ENCODE assay signal across 15 cellular contexts in the genomic region with DNA sequence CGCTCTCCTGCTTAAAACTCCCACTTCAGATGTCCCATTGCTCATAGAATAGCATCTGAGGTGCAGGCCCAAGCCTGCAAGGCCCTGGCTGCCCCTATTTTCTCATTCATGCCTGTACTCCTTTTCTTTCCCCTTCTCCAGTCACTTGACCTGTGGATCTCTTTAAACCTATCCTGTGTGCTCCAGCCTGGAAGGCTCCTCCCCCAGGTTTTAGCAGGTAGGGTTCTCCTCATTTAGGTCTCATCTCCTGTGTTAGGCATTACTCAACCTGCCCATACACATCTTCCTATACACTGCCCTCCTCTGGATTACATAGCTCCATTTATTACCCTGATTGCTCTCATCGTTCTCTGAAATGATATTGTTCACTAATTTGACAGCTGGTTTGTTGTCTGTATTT.
A peak's percentile ranks its signal among the peaks of the same experiment; 100 is the strongest.
DNase-seq lines count a peak whose midpoint lies in the region; TF ChIP-seq lines count a peak whose summit lies in the region.
"Had no signal": no experiment of that assay in that cellular context is flagged by ENCODE, and none has a peak within 500 bp of the region (broad histone marks: within the 10 kb centered on the region; RNA-seq: fewer than 3 reads in every experiment).

No MANE protein-coding gene starts in this region.

- peaks cover 26% of the 10 kb centered on the region for H3K9me3 Mint-ChIP-seq in activated CD4-positive, alpha-beta T cell treated with anti-CD3 and anti-CD28 coated beads, Interleukin-2, amount 10 ng/mL, durations not matched to agents 24 days and 14 days
- H3K9me3 Mint-ChIP-seq in activated naive CD8-positive, alpha-beta T cell treated with anti-CD3 and anti-CD28 coated beads for 36 hours, result peaks cover 37% of the 10 kb centered on the region
- peaks cover 32% of the 10 kb centered on the region for H3K9me3 Mint-ChIP-seq in Caco-2 (ENCODE audit: unreplicated experiment)

- peaks cover 55% of the 10 kb centered on the region for H3K79me2 ChIP-seq in neural cell (replicated peaks; ENCODE audit: insufficient read depth, low read length)
- H3K79me2 ChIP-seq: hepatocyte had no signal

- H3K27me3 Mint-ChIP-seq in activated CD4-positive, alpha-beta T cell treated with anti-CD3 and anti-CD28 coated beads, Interleukin-2, amount 10 ng/mL, durations not matched to agents 24 days and 14 days, result no peaks in the 10 kb centered on the region
- H3K27me3 Mint-ChIP-seq in activated naive CD8-positive, alpha-beta T cell treated with anti-CD3 and anti-CD28 coated beads for 36 hours, result no peaks in the 10 kb centered on the region
- peaks cover 10% of the 10 kb centered on the region for H3K27me3 Mint-ChIP-seq in Caco-2 (ENCODE audit: insufficient read depth, unreplicated experiment)

- H3K4me3 ChIP-seq in neural cell (ENCODE audit: low read length), result no peak overlapping the region
- H3K4me3 ChIP-seq in Caco-2 (ENCODE audit: low read depth, low read length), result no peak overlapping the region
- H3K4me3 ChIP-seq in tibial artery, result no peak overlapping the region
- H3K4me3 ChIP-seq: dorsolateral prefrontal cortex, hepatocyte, vagina had no signal

- POLR2A ChIA-PET in Caco-2 (lab: Charles Lee), result no interaction called here

- no peaks in the 10 kb centered on the region for H3K9me2 ChIP-seq in neural cell (ENCODE audit: insufficient read depth, low read length)

- H3K4me2 ChIP-seq in neural cell (ENCODE audit: low read length), result no peak overlapping the region
- H3K4me2 ChIP-seq: hepatocyte had no signal

- H3K27ac ChIP-seq in KOPT-K1 (ENCODE audit: low read depth, low read length, poor library complexity, severe bottlenecking), result peak overlapping the region; percentile 55
- H3K27ac ChIP-seq in neural cell (ENCODE audit: low read length), result peak overlapping the region; percentile 25
- H3K27ac ChIP-seq in tibial artery, result no peak overlapping the region
- H3K27ac ChIP-seq: dorsolateral prefrontal cortex, hepatocyte, vagina had no signal

- TF ChIP-seq RAD21 in neural cell (conservative IDR thresholded peaks at IDR 0.05), result no peak

- no peaks in the 10 kb centered on the region for H3K36me3 ChIP-seq in KOPT-K1 (ENCODE audit: insufficient read depth, low read length)
- no peaks in the 10 kb centered on the region for H3K36me3 ChIP-seq in neural cell (ENCODE audit: insufficient read depth, low read length)
- no peaks in the 10 kb centered on the region for H3K36me3 ChIP-seq in Caco-2 (ENCODE audit: control insufficient read depth, insufficient read depth, low read length)
- no peaks in the 10 kb centered on the region for H3K36me3 ChIP-seq in tibial artery
- H3K36me3 ChIP-seq: BE2C, vagina had no signal

- H3K4me1 ChIP-seq in Caco-2, result no peaks in the 10 kb centered on the region
- H3K4me1 ChIP-seq in tibial artery, result no peaks in the 10 kb centered on the region
- H3K4me1 ChIP-seq: BE2C, vagina had no signal

- H3K36me3 Mint-ChIP-seq in activated CD4-positive, alpha-beta T cell treated with anti-CD3 and anti-CD28 coated beads, Interleukin-2, amount 10 ng/mL, durations not matched to agents 24 days and 14 days (ENCODE audit: low read depth), result peaks cover 51% of the 10 kb centered on the region
- H3K36me3 Mint-ChIP-seq in activated naive CD8-positive, alpha-beta T cell treated with anti-CD3 and anti-CD28 coated beads for 36 hours, result peaks cover 74% of the 10 kb centered on the region
- H3K36me3 Mint-ChIP-seq in Caco-2 (ENCODE audit: insufficient read depth, unreplicated experiment), result peaks cover 7% of the 10 kb centered on the region

- peaks cover 21% of the 10 kb centered on the region for H3K9me3 ChIP-seq in KOPT-K1 (ENCODE audit: insufficient read depth, low read length, poor library complexity, severe bottlenecking)
- peaks cover 11% of the 10 kb centered on the region for H3K9me3 ChIP-seq in neural cell (ENCODE audit: low read length)
- H3K9me3 ChIP-seq in Caco-2, result peaks cover 3% of the 10 kb centered on the region; the same call in 1 of the 2 replicates
- peaks cover 0 to 12% (median 0%) of the 10 kb centered on the region in 3 donors for H3K9me3 ChIP-seq in tibial artery
- H3K9me3 ChIP-seq: BE2C had no signal

- TF ChIP-seq CTCF in neural cell (IDR thresholded peaks at IDR 0.05; ENCODE audit: poor library complexity, severe bottlenecking) (no peak), Caco-2 (IDR thresholded peaks at IDR 0.05; ENCODE audit: insufficient read depth in 1 of 2, low read depth in 1 of 2, low read length in 1 of 2, severe bottlenecking in 1 of 2, unreplicated experiment in 1 of 2) (no peak), tibial artery (IDR thresholded peaks at IDR 0.05) (no peak)

- H3K27ac Mint-ChIP-seq in activated CD4-positive, alpha-beta T cell treated with anti-CD3 and anti-CD28 coated beads, Interleukin-2, amount 10 ng/mL, durations not matched to agents 24 days and 14 days, result peak overlapping the region; percentile 63
- H3K27ac Mint-ChIP-seq in activated naive CD8-positive, alpha-beta T cell treated with anti-CD3 and anti-CD28 coated beads for 36 hours, result peak overlapping the region; percentile 82
- H3K27ac Mint-ChIP-seq in Caco-2 (ENCODE audit: unreplicated experiment), result no peak overlapping the region

- H4K20me1 ChIP-seq in neural cell (ENCODE audit: insufficient read depth), result no peaks in the 10 kb centered on the region

- CTCF ChIA-PET in Caco-2 (lab: Charles Lee), result no interaction called here

- no TSS peak for BruUV-seq in Caco-2 (replicated peaks; lab: Mats Ljungman, UMichigan)

- no peak for TF ChIP-seq EP300 in neural cell (conservative IDR thresholded peaks at IDR 0.05; ENCODE audit: poor library complexity, severe bottlenecking)

- no peak overlapping the region for H3K9ac ChIP-seq in neural cell (ENCODE audit: low read length)

- H3F3A ChIP-seq in neural cell (ENCODE audit: insufficient read depth, low read length, poor library complexity, severe bottlenecking), result no peaks in the 10 kb centered on the region

- no peak overlapping the region for H2AFZ ChIP-seq in neural cell (ENCODE audit: low read depth, low read length)
- H2AFZ ChIP-seq: hepatocyte had no signal

- H3K27me3 ChIP-seq in neural cell (ENCODE audit: insufficient read depth, low read depth, low read length) (no peaks in the 10 kb centered on the region), Caco-2 (replicated peaks; ENCODE audit: control insufficient read depth, insufficient read depth, low read length) (no peaks in the 10 kb centered on the region), tibial artery (no peaks in the 10 kb centered on the region)
- H3K27me3 ChIP-seq: dorsolateral prefrontal cortex, hepatocyte, vagina had no signal

- intact Hi-C loops in activated CD4-positive, alpha-beta T cell treated with anti-CD3 and anti-CD28 coated beads, Interleukin-2, amount 10 ng/mL, durations not matched to agents 24 days and 14 days (cut with micrococcal nuclease), result loop anchor here (1.0 to 2.0 kb wide), 2 partner anchors 11 to 163 kb away; no protein-coding TSS in a partner anchor
- intact Hi-C loops in Caco-2 (cut with micrococcal nuclease; ENCODE audit: unreplicated experiment) (no loop called here), tibial artery (cut with DNase I; ENCODE audit: low total_unique reads) (no loop called here)

- H3K4me3 Mint-ChIP-seq in activated CD4-positive, alpha-beta T cell treated with anti-CD3 and anti-CD28 coated beads, Interleukin-2, amount 10 ng/mL, durations not matched to agents 24 days and 14 days, result peak overlapping the region; percentile 36
- peak overlapping the region; percentile 30 for H3K4me3 Mint-ChIP-seq in activated naive CD8-positive, alpha-beta T cell treated with anti-CD3 and anti-CD28 coated beads for 36 hours
- H3K4me3 Mint-ChIP-seq in Caco-2 (ENCODE audit: unreplicated experiment), result no peak overlapping the region

- peaks cover 57% of the 10 kb centered on the region for H3K4me1 Mint-ChIP-seq in activated CD4-positive, alpha-beta T cell treated with anti-CD3 and anti-CD28 coated beads, Interleukin-2, amount 10 ng/mL, durations not matched to agents 24 days and 14 days
- peaks cover 73% of the 10 kb centered on the region for H3K4me1 Mint-ChIP-seq in activated naive CD8-positive, alpha-beta T cell treated with anti-CD3 and anti-CD28 coated beads for 36 hours
- H3K4me1 Mint-ChIP-seq in Caco-2 (ENCODE audit: low read depth, unreplicated experiment), result no peaks in the 10 kb centered on the region

- DNase-seq in activated CD4-positive, alpha-beta T cell treated with anti-CD3 and anti-CD28 coated beads, Interleukin-2, amount 10 ng/mL, durations not matched to agents 24 days and 14 days, result no peak
- DNase-seq in activated CD4-positive, alpha-beta T cell treated with anti-CD3 and anti-CD28 coated beads, Interleukin-2, amount 50 U/mL, for 4 hours, result no peak
- DNase-seq in activated naive CD8-positive, alpha-beta T cell treated with anti-CD3 and anti-CD28 coated beads for 36 hours, result no peak
- DNase-seq in Caco-2, result no peak
- DNase-seq in NCI-H1048 (lab: John Stamatoyannopoulos, UW), result no peak
- no peak for DNase-seq in tibial artery
- DNase-seq: amygdala, BE2C, dorsolateral prefrontal cortex, NCI-H1105 treated with DMSO at 0.1 percent for 48 hours, occipital lobe had no signal

TF ChIP-seq in neural cell, 6 proteins besides CTCF, POLR2A, EP300 and RAD21 (continues in another document):
- TF ChIP-seq MXI1 (conservative IDR thresholded peaks at IDR 0.05; ENCODE audit: poor library complexity, severe bottlenecking) (no peak), EZH2 (IDR thresholded peaks at IDR 0.05; ENCODE audit: borderline replicate concordance, insufficient read depth, low read length, poor library complexity, severe bottlenecking) (no peak), TAF1 (IDR thresholded peaks at IDR 0.05; ENCODE audit: low read depth) (no peak)

Comparison
In these comparisons a context has a peak if more than half of its experiments do, and no peak if none do; other contexts are left out.
1. H3K27ac ChIP-seq: peak in KOPT-K1 (single experiment) and neural cell (single experiment); none in tibial artery (0 of 2).